ENCODE assay signal across 9 cellular contexts in genomic region chr3:123344175-123344908, GRCh38.
A peak's percentile ranks its signal among the peaks of the same experiment; 100 is the strongest.
DNase-seq lines count a peak whose midpoint lies in the region; FAIRE-seq and TF ChIP-seq lines count a peak whose summit lies in the region.
"Had no signal": no experiment of that assay in that cellular context is flagged by ENCODE, and none has a peak within 500 bp of the region (broad histone marks: within the 10 kb centered on the region; RNA-seq: fewer than 3 reads in every experiment).

No MANE protein-coding gene starts in this region.

- 75 to 93% (median 77%) methylated on average over 6 of the region's 6 CpGs for WGBS in spleen, 5 donors

- no peaks in the 10 kb centered on the region for H4K20me1 ChIP-seq in PC-9 (ENCODE audit: insufficient read depth)

- BruUV-seq in PC-9 (replicated peaks; lab: Mats Ljungman, UMichigan) = no TSS peak

- no peak overlapping the region for H3K4me3 ChIP-seq in fibroblast of the aortic adventitia (ENCODE audit: low read depth, low read length)
- H3K4me3 ChIP-seq in spleen = no peak overlapping the region
- no peak overlapping the region for H3K4me3 ChIP-seq in PC-9
- H3K4me3 ChIP-seq: Peyer's patch had no signal

- peak; percentile 48 for DNase-seq in H54 (ENCODE audit: insufficient read length, low spot score)
- DNase-seq in SKM-1 (lab: John Stamatoyannopoulos, UW; ENCODE audit: unreplicated experiment) = peak; percentile 12
- peak; percentile 66 for DNase-seq in fibroblast of the aortic adventitia (ENCODE audit: low read depth)
- DNase-seq in spleen = peak; percentile 9
- DNase-seq in GM19239 (ENCODE audit: insufficient read length, low spot score) = no peak
- no peak for DNase-seq in PC-9
- no peak for DNase-seq in OCI-M2 (lab: John Stamatoyannopoulos, UW; ENCODE audit: unreplicated experiment)
- DNase-seq in stimulated activated CD4-positive, alpha-beta T cell treated with anti-CD3 and anti-CD28 coated beads, Interleukin-4, amount 100 ng/mL, for 4 hours = no peak

- no peak for TF ChIP-seq POLR2A in H54 (IDR thresholded peaks at IDR 0.05; ENCODE audit: low read depth, low read length)
- no peak for TF ChIP-seq POLR2A in spleen (IDR thresholded peaks at IDR 0.05)

- FAIRE-seq in H54 (lab: Jason Lieb, UNC) (no peak), GM19239 (lab: Jason Lieb, UNC) (no peak)

- H3K9me2 ChIP-seq in PC-9 (ENCODE audit: insufficient read depth) = no peaks in the 10 kb centered on the region

- H3K27ac ChIP-seq in spleen = no peak overlapping the region
- H3K27ac ChIP-seq in PC-9 = no peak overlapping the region

- H3K79me2 ChIP-seq in PC-9 (ENCODE audit: low read depth) = no peaks in the 10 kb centered on the region

- no peak overlapping the region for H3K4me2 ChIP-seq in PC-9

- POLR2A ChIA-PET in PC-9 (lab: Charles Lee; ENCODE audit: unreplicated experiment) = no interaction called here

- H3F3A ChIP-seq in PC-9 (ENCODE audit: insufficient read depth, low read depth) = no peaks in the 10 kb centered on the region

- H3K27me3 ChIP-seq in spleen (replicated peaks in 1 of 7) (peaks cover 0 to 22% (median 0%) of the 10 kb centered on the region in 7 donors), PC-9 (ENCODE audit: insufficient read depth, low read depth) (no peaks in the 10 kb centered on the region)
- H3K27me3 ChIP-seq: Peyer's patch had no signal

- H2AFZ ChIP-seq in PC-9 = no peak overlapping the region

- TF ChIP-seq CTCF in fibroblast of the aortic adventitia (IDR thresholded peaks at IDR 0.05; ENCODE audit: insufficient read depth, low read length) = no peak
- no peak for TF ChIP-seq CTCF in spleen (IDR thresholded peaks at IDR 0.05 in 8 of 11, conservative IDR thresholded peaks at IDR 0.05 in 3 of 11)
- TF ChIP-seq CTCF in PC-9 (conservative IDR thresholded peaks at IDR 0.05) = no peak

- H3K9me3 ChIP-seq in spleen (no peaks in the 10 kb centered on the region), PC-9 (ENCODE audit: insufficient read depth, low read depth) (no peaks in the 10 kb centered on the region)
- H3K9me3 ChIP-seq: Peyer's patch had no signal

- CTCF ChIA-PET in PC-9 (lab: Charles Lee) = no interaction called here

- H3K4me1 ChIP-seq in spleen (peaks cover 0 to 12% (median 0%) of the 10 kb centered on the region in 6 donors), PC-9 (replicated peaks; ENCODE audit: insufficient read depth) (no peaks in the 10 kb centered on the region)
- H3K4me1 ChIP-seq: Peyer's patch had no signal

- H3K36me3 ChIP-seq in spleen = no peaks in the 10 kb centered on the region
- H3K36me3 ChIP-seq in PC-9 (ENCODE audit: low read depth) = no peaks in the 10 kb centered on the region
- H3K36me3 ChIP-seq: Peyer's patch had no signal

- intact Hi-C loops in spleen (cut with DNase I; ENCODE audit: low total_unique reads) (no loop called here), PC-9 (cut with micrococcal nuclease; ENCODE audit: unreplicated experiment) (no loop called here)

Comparison
In these comparisons a context has a peak if more than half of its experiments do, and no peak if none do; other contexts are left out.
1. DNase-seq: peak in H54 (single experiment), SKM-1 (single experiment), fibroblast of the aortic adventitia (single experiment) and spleen (single experiment); none in GM19239 (single experiment), PC-9 (0 of 2), OCI-M2 (single experiment) and stimulated activated CD4-positive, alpha-beta T cell treated with anti-CD3 and anti-CD28 coated beads, Interleukin-4, amount 100 ng/mL, for 4 hours (0 of 2).